Comparison of ENCODE assay signal across 19 cellular contexts in the genomic region with DNA sequence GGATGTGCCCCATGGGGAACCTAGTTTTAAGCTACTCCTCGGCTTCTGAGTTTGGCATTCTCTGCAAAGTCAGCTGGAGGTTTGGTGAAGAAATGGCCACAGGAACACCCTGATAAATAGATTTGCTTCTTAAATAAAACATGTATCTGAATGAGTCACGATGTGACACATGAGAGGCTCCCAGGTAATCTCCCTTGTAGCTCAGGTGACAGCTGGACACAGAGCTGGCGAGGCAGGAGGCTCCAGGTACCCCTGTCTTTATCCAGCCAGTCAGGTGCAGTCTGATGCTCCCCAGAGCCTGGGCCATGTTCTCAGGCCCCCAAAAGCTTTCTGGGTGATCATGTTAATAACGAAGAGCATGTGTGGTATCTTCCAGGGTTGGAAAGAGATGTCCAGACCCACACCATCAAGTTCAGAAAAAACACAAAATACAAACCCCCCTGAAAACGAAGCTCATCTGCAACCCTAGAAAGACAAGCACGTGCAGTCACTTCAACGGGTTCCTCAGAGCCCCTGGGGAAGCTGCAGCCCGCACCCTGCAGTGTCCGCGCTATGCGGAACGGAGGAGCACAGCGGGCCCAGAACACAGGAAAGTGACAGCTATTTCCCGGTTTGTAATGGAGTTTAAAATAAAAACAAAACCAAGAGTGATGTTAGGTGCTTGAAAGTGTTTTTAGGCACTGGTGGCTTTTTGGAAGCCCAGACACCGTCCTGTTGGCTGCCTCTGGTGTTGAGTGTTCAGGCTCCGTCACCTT.
DNase-seq lines count a peak whose midpoint lies in the region; ATAC-seq and TF ChIP-seq lines count a peak whose summit lies in the region.
"Had no signal": no experiment of that assay in that cellular context is flagged by ENCODE, and none has a peak within 500 bp of the region (broad histone marks: within the 10 kb centered on the region; RNA-seq: fewer than 3 reads in every experiment).

No MANE protein-coding gene starts in this region.

- no peaks in the 10 kb centered on the region for H3K36me3 ChIP-seq in left ventricle myocardium inferior
- H3K36me3 ChIP-seq in osteoblast (ENCODE audit: insufficient read depth, low read length): peaks cover 6% of the 10 kb centered on the region
- no peaks in the 10 kb centered on the region for H3K36me3 ChIP-seq in aorta (ENCODE audit: control insufficient read depth in 1 of 2, insufficient read depth in 2 of 2, low read length in 1 of 2)
- peaks cover 7% of the 10 kb centered on the region for H3K36me3 ChIP-seq in endodermal cell (ENCODE audit: control insufficient read depth, insufficient read depth, low read length)

- H3K4me3 ChIP-seq in left ventricle myocardium inferior (peak overlapping the region; percentile 37), osteoblast (ENCODE audit: insufficient read depth, low read length) (no peak overlapping the region), aorta (ENCODE audit: low read length in 2 of 2) (no peak overlapping the region), endodermal cell (ENCODE audit: low read length) (no peak overlapping the region)
- H3K4me3 ChIP-seq: BLaER1 treated with 17β-estradiol and CSF1 and Interleukin-3, amounts not matched to agents 10 nM and 100 nM; MG63 had no signal

- no peak overlapping the region for H3K4me3 Mint-ChIP-seq in endodermal cell
- H3K4me3 Mint-ChIP-seq: activated naive CD8-positive, alpha-beta T cell; memory B cell had no signal

- no peak for TF ChIP-seq CTCF in left ventricle myocardium inferior (IDR thresholded peaks at IDR 0.05; ENCODE audit: borderline replicate concordance)
- TF ChIP-seq CTCF in osteoblast (IDR thresholded peaks at IDR 0.05; ENCODE audit: extremely low read depth, low read depth, low read length): no peak
- TF ChIP-seq CTCF in endodermal cell (conservative IDR thresholded peaks at IDR 0.05): no peak

- intact Hi-C loops in Right ventricle myocardium superior (cut with DNase I) (no loop called here), left ventricle myocardium superior (cut with micrococcal nuclease) (no loop called here), left ventricle myocardium inferior (cut with micrococcal nuclease) (no loop called here), aorta (cut with DNase I) (no loop called here)

- H4K20me1 ChIP-seq in osteoblast (ENCODE audit: insufficient read depth, low read length): peaks cover 44% of the 10 kb centered on the region

- H3K4me2 ChIP-seq in osteoblast (ENCODE audit: insufficient read depth, low read length): no peak overlapping the region
- H3K4me2 ChIP-seq: BLaER1 treated with 17β-estradiol and CSF1 and Interleukin-3, amounts not matched to agents 10 nM and 100 nM had no signal

- no peaks in the 10 kb centered on the region for H3K9me3 ChIP-seq in left ventricle myocardium inferior (replicated peaks)
- no peaks in the 10 kb centered on the region for H3K9me3 ChIP-seq in osteoblast (ENCODE audit: low read depth, low read length)
- H3K9me3 ChIP-seq in aorta (ENCODE audit: control insufficient read depth, low read length): no peaks in the 10 kb centered on the region
- no peaks in the 10 kb centered on the region for H3K9me3 ChIP-seq in endodermal cell (ENCODE audit: control insufficient read depth, low read length)
- H3K9me3 ChIP-seq: BLaER1 treated with 17β-estradiol and CSF1 and Interleukin-3, amounts not matched to agents 10 nM and 100 nM; MG63 had no signal

- no peaks in the 10 kb centered on the region for H3K9me3 Mint-ChIP-seq in endodermal cell
- H3K9me3 Mint-ChIP-seq: memory B cell had no signal

- H3K27me3 ChIP-seq in left ventricle myocardium inferior (ENCODE audit: low read depth) (no peaks in the 10 kb centered on the region), osteoblast (ENCODE audit: insufficient read depth, low read length) (no peaks in the 10 kb centered on the region), aorta (ENCODE audit: control insufficient read depth in 1 of 2, insufficient read depth in 2 of 2, low read length in 1 of 2) (no peaks in the 10 kb centered on the region), endodermal cell (ENCODE audit: control insufficient read depth, insufficient read depth, low read length, poor library complexity, severe bottlenecking) (no peaks in the 10 kb centered on the region)
- H3K27me3 ChIP-seq: BLaER1 treated with 17β-estradiol and CSF1 and Interleukin-3, amounts not matched to agents 10 nM and 100 nM; MG63 had no signal

- WGBS in aorta, 2 donors: 30 to 35% methylated on average over 16 of the region's 16 CpGs
- 92 to 96% methylated on average over 14 to 16 of the region's 16 CpGs for WGBS in endodermal cell (ENCODE audit: insufficient coverage in 1 of 2, insufficient read length in 1 of 2), 2 experiments

- ATAC-seq in Right ventricle myocardium superior (ENCODE audit: poor library complexity) (no peak), left ventricle myocardium superior (no peak), aorta (ENCODE audit: low FRiP score) (no peak)

- H3K79me2 ChIP-seq in osteoblast (ENCODE audit: insufficient read depth, low read length): peaks cover 80% of the 10 kb centered on the region

- H3K4me1 ChIP-seq in left ventricle myocardium inferior (peaks cover 91% of the 10 kb centered on the region), osteoblast (ENCODE audit: insufficient read depth, low read length) (peaks cover 6% of the 10 kb centered on the region), aorta (ENCODE audit: control insufficient read depth in 1 of 2, insufficient read depth in 2 of 2, low read length in 2 of 2) (peaks cover 3% of the 10 kb centered on the region in 2 donors), endodermal cell (ENCODE audit: control insufficient read depth, insufficient read depth, low read length) (no peaks in the 10 kb centered on the region)

- no peak overlapping the region for H2AFZ ChIP-seq in osteoblast (ENCODE audit: low read length)

- H3K27ac Mint-ChIP-seq in endodermal cell: no peak overlapping the region
- H3K27ac Mint-ChIP-seq: activated naive CD8-positive, alpha-beta T cell; memory B cell had no signal

- DNase-seq in Right ventricle myocardium superior (peak; percentile 24), left ventricle myocardium superior (no peak), left ventricle myocardium inferior (peak; percentile 13), osteoblast (ENCODE audit: insufficient read length, low spot score, missing footprints) (peak; percentile 66), aorta (peak; percentile 6 to 73), endodermal cell (no peak), NAMALWA (ENCODE audit: low spot score) (no peak), T-helper 1 cell (no peak)
- DNase-seq: 8988T; caudate nucleus; DMS153; MG63; NCI-H1930; NCI-H524; stimulated activated CD4-positive, alpha-beta T cell treated with anti-CD3 and anti-CD28 coated beads, Interleukin-4, amount 100 ng/mL, for 24 hours; stimulated activated CD8-positive, alpha-beta memory T cell treated with anti-CD3 and anti-CD28 coated beads, Interleukin-4, amount 100 ng/mL, for 48 hours had no signal

- no peak overlapping the region for H3K9ac ChIP-seq in endodermal cell (ENCODE audit: extremely low read depth, low read length, poor library complexity, severe bottlenecking)
- H3K9ac ChIP-seq: BLaER1 treated with 17β-estradiol and CSF1 and Interleukin-3, amounts not matched to agents 10 nM and 100 nM had no signal

- H3K27me3 Mint-ChIP-seq in endodermal cell (ENCODE audit: insufficient read depth): no peaks in the 10 kb centered on the region

- peaks cover 23% of the 10 kb centered on the region for H3K4me1 Mint-ChIP-seq in endodermal cell
- H3K4me1 Mint-ChIP-seq: memory B cell had no signal

- H3K36me3 Mint-ChIP-seq in endodermal cell (ENCODE audit: low read depth): peaks cover 24% of the 10 kb centered on the region
- H3K36me3 Mint-ChIP-seq: activated naive CD8-positive, alpha-beta T cell; memory B cell had no signal

- H3K27ac ChIP-seq in left ventricle myocardium inferior (replicated peaks) (peak overlapping the region; percentile 84), osteoblast (ENCODE audit: low read depth, low read length) (no peak overlapping the region), aorta (ENCODE audit: low read depth in 1 of 2, low read length in 2 of 2) (peak overlapping the region; percentile 72 to 74), endodermal cell (ENCODE audit: low read depth, low read length) (no peak overlapping the region)
- H3K27ac ChIP-seq: BLaER1 treated with 17β-estradiol and CSF1 and Interleukin-3, amounts not matched to agents 10 nM and 100 nM had no signal

Comparison
In these comparisons a context has a peak if more than half of its experiments do, and no peak if none do; other contexts are left out.
1. DNase-seq: peak in Right ventricle myocardium superior (single experiment), left ventricle myocardium inferior (single experiment), osteoblast (single experiment) and aorta (2 of 2); none in left ventricle myocardium superior (single experiment), endodermal cell (single experiment), NAMALWA (single experiment) and T-helper 1 cell (0 of 5).
2. H3K27ac ChIP-seq: peak in left ventricle myocardium inferior (single experiment) and aorta (2 of 2); none in osteoblast (single experiment) and endodermal cell (single experiment).